Comparison of ENCODE assay signal across 1 cellular context in the genomic region with DNA sequence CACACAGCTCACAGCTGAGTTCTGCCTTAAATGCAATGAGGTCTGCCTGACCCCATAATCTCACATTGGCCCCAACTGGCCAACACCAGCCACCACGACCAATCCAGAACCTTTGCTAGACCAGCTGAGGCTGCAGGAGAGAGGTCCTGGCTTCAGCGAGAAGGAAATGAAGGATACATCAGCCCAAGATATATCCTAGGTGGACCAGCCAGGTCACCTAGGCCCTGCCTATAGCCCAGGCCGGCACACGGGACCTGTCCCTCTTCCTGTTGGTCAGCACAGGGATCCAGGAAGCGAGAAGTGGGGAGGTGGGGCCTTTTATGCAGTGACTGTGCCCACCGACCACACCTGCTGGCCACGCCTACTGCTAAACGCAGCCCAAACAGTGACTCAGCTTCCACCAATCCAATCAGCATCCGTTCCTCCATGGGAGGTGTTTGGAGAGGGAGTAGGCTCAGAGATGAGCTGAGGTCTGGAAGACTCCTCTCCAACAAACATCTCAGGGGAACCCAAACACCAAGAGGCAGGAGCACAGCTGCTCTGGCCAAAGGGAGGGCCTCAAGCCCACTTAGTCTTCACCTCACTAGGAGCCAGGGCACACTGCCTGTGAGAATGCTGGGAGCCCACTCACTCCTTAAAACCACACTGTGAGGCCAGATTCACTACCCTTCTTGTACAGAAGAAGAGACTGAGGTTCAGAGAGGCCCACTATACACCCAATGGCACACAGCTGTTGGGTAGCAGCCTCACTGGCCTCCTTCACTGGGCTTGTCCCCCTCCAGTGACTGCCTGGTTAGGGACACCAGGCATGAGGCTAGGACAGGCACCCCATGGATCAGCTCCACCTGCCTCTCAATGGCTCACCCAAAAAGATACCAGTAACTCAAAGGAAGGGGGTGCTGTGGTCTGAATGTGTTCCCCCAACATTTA.
TF ChIP-seq lines count a peak whose summit lies in the region.

No MANE protein-coding gene starts in this region.

TF ChIP-seq in HCT116, 20 proteins besides CTCF, POLR2A, EP300 and RAD21:
- TF ChIP-seq, protein P1, sequence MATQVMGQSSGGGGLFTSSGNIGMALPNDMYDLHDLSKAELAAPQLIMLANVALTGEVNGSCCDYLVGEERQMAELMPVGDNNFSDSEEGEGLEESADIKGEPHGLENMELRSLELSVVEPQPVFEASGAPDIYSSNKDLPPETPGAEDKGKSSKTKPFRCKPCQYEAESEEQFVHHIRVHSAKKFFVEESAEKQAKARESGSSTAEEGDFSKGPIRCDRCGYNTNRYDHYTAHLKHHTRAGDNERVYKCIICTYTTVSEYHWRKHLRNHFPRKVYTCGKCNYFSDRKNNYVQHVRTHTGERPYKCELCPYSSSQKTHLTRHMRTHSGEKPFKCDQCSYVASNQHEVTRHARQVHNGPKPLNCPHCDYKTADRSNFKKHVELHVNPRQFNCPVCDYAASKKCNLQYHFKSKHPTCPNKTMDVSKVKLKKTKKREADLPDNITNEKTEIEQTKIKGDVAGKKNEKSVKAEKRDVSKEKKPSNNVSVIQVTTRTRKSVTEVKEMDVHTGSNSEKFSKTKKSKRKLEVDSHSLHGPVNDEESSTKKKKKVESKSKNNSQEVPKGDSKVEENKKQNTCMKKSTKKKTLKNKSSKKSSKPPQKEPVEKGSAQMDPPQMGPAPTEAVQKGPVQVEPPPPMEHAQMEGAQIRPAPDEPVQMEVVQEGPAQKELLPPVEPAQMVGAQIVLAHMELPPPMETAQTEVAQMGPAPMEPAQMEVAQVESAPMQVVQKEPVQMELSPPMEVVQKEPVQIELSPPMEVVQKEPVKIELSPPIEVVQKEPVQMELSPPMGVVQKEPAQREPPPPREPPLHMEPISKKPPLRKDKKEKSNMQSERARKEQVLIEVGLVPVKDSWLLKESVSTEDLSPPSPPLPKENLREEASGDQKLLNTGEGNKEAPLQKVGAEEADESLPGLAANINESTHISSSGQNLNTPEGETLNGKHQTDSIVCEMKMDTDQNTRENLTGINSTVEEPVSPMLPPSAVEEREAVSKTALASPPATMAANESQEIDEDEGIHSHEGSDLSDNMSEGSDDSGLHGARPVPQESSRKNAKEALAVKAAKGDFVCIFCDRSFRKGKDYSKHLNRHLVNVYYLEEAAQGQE (IDR thresholded peaks at IDR 0.05; ENCODE audit: low read depth): no peak
- no peak for TF ChIP-seq EZH2 (IDR thresholded peaks at IDR 0.05)
- TF ChIP-seq CBX3 (IDR thresholded peaks at IDR 0.05; ENCODE audit: low read depth): no peak
- TF ChIP-seq EGR1 (IDR thresholded peaks at IDR 0.05; ENCODE audit: low read depth): no peak
- no peak for TF ChIP-seq ZNF274 (IDR thresholded peaks at IDR 0.05; ENCODE audit: low read depth, low read length)
- TF ChIP-seq TCF7L2 (IDR thresholded peaks at IDR 0.05; ENCODE audit: borderline replicate concordance, extremely low read depth, insufficient read depth, insufficient read length): no peak
- TF ChIP-seq SRF (IDR thresholded peaks at IDR 0.05; ENCODE audit: low read depth): no peak
- TF ChIP-seq, protein P2, sequence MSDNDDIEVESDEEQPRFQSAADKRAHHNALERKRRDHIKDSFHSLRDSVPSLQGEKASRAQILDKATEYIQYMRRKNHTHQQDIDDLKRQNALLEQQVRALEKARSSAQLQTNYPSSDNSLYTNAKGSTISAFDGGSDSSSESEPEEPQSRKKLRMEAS (IDR thresholded peaks at IDR 0.05): no peak
- TF ChIP-seq SIN3A (IDR thresholded peaks at IDR 0.05; ENCODE audit: low read depth): no peak
- TF ChIP-seq SP1 (IDR thresholded peaks at IDR 0.05; ENCODE audit: low read depth): no peak
- TF ChIP-seq, protein P3, sequence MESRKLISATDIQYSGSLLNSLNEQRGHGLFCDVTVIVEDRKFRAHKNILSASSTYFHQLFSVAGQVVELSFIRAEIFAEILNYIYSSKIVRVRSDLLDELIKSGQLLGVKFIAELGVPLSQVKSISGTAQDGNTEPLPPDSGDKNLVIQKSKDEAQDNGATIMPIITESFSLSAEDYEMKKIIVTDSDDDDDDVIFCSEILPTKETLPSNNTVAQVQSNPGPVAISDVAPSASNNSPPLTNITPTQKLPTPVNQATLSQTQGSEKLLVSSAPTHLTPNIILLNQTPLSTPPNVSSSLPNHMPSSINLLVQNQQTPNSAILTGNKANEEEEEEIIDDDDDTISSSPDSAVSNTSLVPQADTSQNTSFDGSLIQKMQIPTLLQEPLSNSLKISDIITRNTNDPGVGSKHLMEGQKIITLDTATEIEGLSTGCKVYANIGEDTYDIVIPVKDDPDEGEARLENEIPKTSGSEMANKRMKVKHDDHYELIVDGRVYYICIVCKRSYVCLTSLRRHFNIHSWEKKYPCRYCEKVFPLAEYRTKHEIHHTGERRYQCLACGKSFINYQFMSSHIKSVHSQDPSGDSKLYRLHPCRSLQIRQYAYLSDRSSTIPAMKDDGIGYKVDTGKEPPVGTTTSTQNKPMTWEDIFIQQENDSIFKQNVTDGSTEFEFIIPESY (IDR thresholded peaks at IDR 0.05; ENCODE audit: extremely low read depth, insufficient replicate concordance, low read length): no peak
- no peak for TF ChIP-seq CEBPB (IDR thresholded peaks at IDR 0.05; ENCODE audit: low read depth)
- TF ChIP-seq, protein P4, sequence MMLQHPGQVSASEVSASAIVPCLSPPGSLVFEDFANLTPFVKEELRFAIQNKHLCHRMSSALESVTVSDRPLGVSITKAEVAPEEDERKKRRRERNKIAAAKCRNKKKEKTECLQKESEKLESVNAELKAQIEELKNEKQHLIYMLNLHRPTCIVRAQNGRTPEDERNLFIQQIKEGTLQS (IDR thresholded peaks at IDR 0.05): no peak
- TF ChIP-seq EZH2phosphoT487 (IDR thresholded peaks at IDR 0.05; ENCODE audit: borderline replicate concordance): no peak
- TF ChIP-seq FOSL1 (IDR thresholded peaks at IDR 0.05; ENCODE audit: low read depth): no peak
- TF ChIP-seq POLR2AphosphoS5 (IDR thresholded peaks at IDR 0.05; ENCODE audit: low read depth, low read length): no peak
- TF ChIP-seq JUND (IDR thresholded peaks at IDR 0.05): no peak
- TF ChIP-seq ZFX (IDR thresholded peaks at IDR 0.05): no peak
- no peak for TF ChIP-seq YY1 (IDR thresholded peaks at IDR 0.05; ENCODE audit: extremely low read depth, insufficient replicate concordance, low read depth, low read length)
